1 cellular context compared by ENCODE assay signal in genomic region chr3:50600841-50601591, GRCh38.
TF ChIP-seq lines count a peak whose summit lies in the region.

No MANE protein-coding gene starts in this region.

TF ChIP-seq in SK-N-SH, 30 proteins besides CTCF, POLR2A, EP300 and RAD21 (continued from another document):
- TF ChIP-seq REST (IDR thresholded peaks at IDR 0.05; ENCODE audit: low read depth, low read length) (no peak), GATA2 (CRISPR knock-in tag; IDR thresholded peaks at IDR 0.05) (no peak), TCF12 (IDR thresholded peaks at IDR 0.05) (peak; percentile 62), NRF1 (IDR thresholded peaks at IDR 0.05; ENCODE audit: low read depth, low read length) (no peak), FOSL2 (IDR thresholded peaks at IDR 0.05; ENCODE audit: borderline replicate concordance, low read depth) (no peak), FOXJ3 (CRISPR knock-in tag; IDR thresholded peaks at IDR 0.05) (0 out of 2 replicates have a peak, but pooled peaks have one; percentile 30), GABPA (IDR thresholded peaks at IDR 0.05; ENCODE audit: low read depth) (no peak), YY1 (IDR thresholded peaks at IDR 0.05; ENCODE audit: low read depth) (no peak), ELF1 (IDR thresholded peaks at IDR 0.05) (no peak), TEAD4 (IDR thresholded peaks at IDR 0.05; ENCODE audit: borderline replicate concordance, insufficient read depth) (0 out of 2 replicates have a peak, but pooled peaks have one; percentile 29), USF1 (IDR thresholded peaks at IDR 0.05; ENCODE audit: borderline replicate concordance, low read depth) (peak; percentile 34; the same call in 1 of the 2 replicates), RXRA (IDR thresholded peaks at IDR 0.05; ENCODE audit: borderline replicate concordance, low read depth) (peak; percentile 39; the same call in 1 of the 2 replicates), EZH2phosphoT487 (IDR thresholded peaks at IDR 0.05; ENCODE audit: borderline replicate concordance, low read depth) (no peak), RFX5 (IDR thresholded peaks at IDR 0.05; ENCODE audit: low read length) (no peak), ZBTB33 (IDR thresholded peaks at IDR 0.05; ENCODE audit: borderline replicate concordance, low read depth) (0 out of 2 replicates have a peak, but pooled peaks have one; percentile 12), POLR2AphosphoS5 (IDR thresholded peaks at IDR 0.05; ENCODE audit: low read depth, low read length) (0 out of 2 replicates have a peak, but pooled peaks have one; percentile 14)
TF ChIP-seq in SK-N-SH: peak in this region for 14.
